ENCODE assay signal across 9 cellular contexts in the genomic region with DNA sequence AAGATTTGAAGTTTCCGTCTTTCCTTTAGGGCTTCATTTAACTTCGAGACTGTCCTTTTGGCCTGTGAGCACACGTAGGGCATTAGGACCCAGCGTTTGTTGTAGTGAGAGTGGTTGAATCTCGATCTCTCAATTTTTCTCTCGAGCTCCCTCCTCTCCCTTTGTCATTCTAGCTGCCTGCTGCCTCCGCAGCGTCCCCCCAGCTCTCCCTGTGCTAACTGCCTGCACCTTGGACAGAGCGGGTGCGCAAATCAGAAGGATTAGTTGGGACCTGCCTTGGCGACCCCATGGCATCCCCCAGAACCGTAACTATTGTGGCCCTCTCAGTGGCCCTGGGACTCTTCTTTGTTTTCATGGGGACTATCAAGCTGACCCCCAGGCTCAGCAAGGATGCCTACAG. TPM values are rescaled to one million over a fixed set of nuclear protein-coding genes. Genes with fewer than 3 reads are reported as not detected.
A peak's percentile ranks its signal among the peaks of the same experiment; 100 is the strongest.
DNase-seq lines count a peak whose midpoint lies in the region; ATAC-seq, FAIRE-seq and TF ChIP-seq lines count a peak whose summit lies in the region.
"Had no signal": no experiment of that assay in that cellular context is flagged by ENCODE, and none has a peak within 500 bp of the region (broad histone marks: within the 10 kb centered on the region; RNA-seq: fewer than 3 reads in every experiment).

TSS of gene TMEM35A (plus strand) at position 164 of the 400 bp plus-strand sequence. CDS start at position 288, 124 bp downstream.

- H3K36me3 Mint-ChIP-seq in glutamatergic neuron (ENCODE audit: unreplicated experiment): no peaks in the 10 kb centered on the region
- peaks cover 4% of the 10 kb centered on the region for H3K36me3 Mint-ChIP-seq in effector memory CD8-positive, alpha-beta T cell (ENCODE audit: insufficient read depth)

- peak within 1 kb of the TSS; percentile 85 for H3K27ac Mint-ChIP-seq in glutamatergic neuron (ENCODE audit: unreplicated experiment)
- H3K27ac Mint-ChIP-seq in effector memory CD8-positive, alpha-beta T cell: no peak within 1 kb of the TSS

- intact Hi-C loops in posterior vena cava (cut with DNase I): no loop called here

- no peak for FAIRE-seq in RCC 7860 (lab: Jason Lieb, UNC)

- H3K27me3 Mint-ChIP-seq in glutamatergic neuron (ENCODE audit: unreplicated experiment): no peaks in the 10 kb centered on the region
- peaks cover 9 to 28% of the 10 kb centered on the region in 2 donors for H3K27me3 Mint-ChIP-seq in effector memory CD8-positive, alpha-beta T cell

- peak within 1 kb of the TSS; percentile 93 for H3K4me3 Mint-ChIP-seq in glutamatergic neuron (ENCODE audit: unreplicated experiment)
- no peak within 1 kb of the TSS for H3K4me3 Mint-ChIP-seq in effector memory CD8-positive, alpha-beta T cell

- DNase-seq in EL (peak; percentile 17), SK-N-DZ (ENCODE audit: low spot score) (peak; percentile 42), glutamatergic neuron (peak; percentile 25), posterior vena cava (ENCODE audit: low spot score) (no peak), RCC 7860 (ENCODE audit: low spot score) (no peak), NCI-H526 (lab: John Stamatoyannopoulos, UW) (no peak)
- no peak for DNase-seq in effector memory CD8-positive, alpha-beta T cell
- no peak for DNase-seq in activated CD4-positive, alpha-beta T cell treated with anti-CD3 and anti-CD28 coated beads, Interleukin-2, amount 50 U/mL, for 1 hour
- DNase-seq: activated effector memory CD4-positive, alpha-beta T cell treated with anti-CD3 and anti-CD28 coated beads, Interleukin-2, amount 50 U/mL, for 16 hours had no signal

- peaks cover 2% of the 10 kb centered on the region for H3K4me1 Mint-ChIP-seq in glutamatergic neuron (ENCODE audit: low read depth, unreplicated experiment)
- peaks cover 3 to 7% of the 10 kb centered on the region in 2 donors for H3K4me1 Mint-ChIP-seq in effector memory CD8-positive, alpha-beta T cell (ENCODE audit: low read depth in 2 of 2)

- H3K9me3 Mint-ChIP-seq in glutamatergic neuron (ENCODE audit: unreplicated experiment): no peaks in the 10 kb centered on the region
- no peaks in the 10 kb centered on the region for H3K9me3 Mint-ChIP-seq in effector memory CD8-positive, alpha-beta T cell

- ATAC-seq in effector memory CD8-positive, alpha-beta T cell (replicated peaks): no peak

- no peak for TF ChIP-seq CTCF in glutamatergic neuron (IDR thresholded peaks at IDR 0.05; ENCODE audit: partially characterized antibody, unreplicated experiment)

RNA-seq across cellular contexts. Expression of gene TMEM35A, which starts in this region (rescaled TPM):
- 6.7 and 8.9 TPM in 2 replicates for polyA plus RNA-seq in SK-N-DZ (2014; cell fraction: cytosol; rRNA removed)
- polyA plus RNA-seq in SK-N-DZ (2014; cell fraction: nucleus; rRNA removed): 2.4 and 3.0 TPM in 2 replicates
- 27.5 TPM for total RNA-seq in glutamatergic neuron (ENCODE audit: unreplicated experiment)
- total RNA-seq in posterior vena cava: 10 to 100 TPM; 13.8 to 26.5 TPM

Comparison
In these comparisons a context has a peak if more than half of its experiments do, and no peak if none do; other contexts are left out.
1. DNase-seq: peak in EL (single experiment), SK-N-DZ (single experiment) and glutamatergic neuron (single experiment); none in posterior vena cava (single experiment), effector memory CD8-positive, alpha-beta T cell (0 of 3), RCC 7860 (single experiment), NCI-H526 (0 of 2) and activated CD4-positive, alpha-beta T cell treated with anti-CD3 and anti-CD28 coated beads, Interleukin-2, amount 50 U/mL, for 1 hour (single experiment).